In the genomic region with DNA sequence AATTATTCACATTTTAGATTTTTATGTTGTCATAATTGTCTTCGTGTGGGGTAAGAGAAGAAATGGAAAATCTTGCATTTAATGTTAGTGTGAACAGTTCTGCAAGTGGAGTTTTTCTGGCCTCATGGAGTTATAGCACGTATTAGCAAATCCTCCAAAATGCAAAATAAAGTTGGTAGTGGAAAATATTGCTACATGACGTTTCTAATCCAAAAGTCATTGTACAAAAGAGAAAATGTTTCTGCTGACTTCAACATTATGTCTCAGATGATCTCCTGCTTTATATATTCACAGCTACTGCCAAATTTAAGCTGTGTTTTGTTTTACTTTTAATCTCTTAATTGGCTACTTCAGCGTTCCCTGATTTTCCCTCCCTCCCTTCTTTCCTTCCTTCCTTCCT, we compare ENCODE assay signal across 1 cellular context.
TF ChIP-seq lines count a peak whose summit lies in the region.

No MANE protein-coding gene starts in this region.

TF ChIP-seq in K562, 482 proteins besides CTCF, POLR2A, EP300 and RAD21 (continued from another document):
- TF ChIP-seq, protein P1, sequence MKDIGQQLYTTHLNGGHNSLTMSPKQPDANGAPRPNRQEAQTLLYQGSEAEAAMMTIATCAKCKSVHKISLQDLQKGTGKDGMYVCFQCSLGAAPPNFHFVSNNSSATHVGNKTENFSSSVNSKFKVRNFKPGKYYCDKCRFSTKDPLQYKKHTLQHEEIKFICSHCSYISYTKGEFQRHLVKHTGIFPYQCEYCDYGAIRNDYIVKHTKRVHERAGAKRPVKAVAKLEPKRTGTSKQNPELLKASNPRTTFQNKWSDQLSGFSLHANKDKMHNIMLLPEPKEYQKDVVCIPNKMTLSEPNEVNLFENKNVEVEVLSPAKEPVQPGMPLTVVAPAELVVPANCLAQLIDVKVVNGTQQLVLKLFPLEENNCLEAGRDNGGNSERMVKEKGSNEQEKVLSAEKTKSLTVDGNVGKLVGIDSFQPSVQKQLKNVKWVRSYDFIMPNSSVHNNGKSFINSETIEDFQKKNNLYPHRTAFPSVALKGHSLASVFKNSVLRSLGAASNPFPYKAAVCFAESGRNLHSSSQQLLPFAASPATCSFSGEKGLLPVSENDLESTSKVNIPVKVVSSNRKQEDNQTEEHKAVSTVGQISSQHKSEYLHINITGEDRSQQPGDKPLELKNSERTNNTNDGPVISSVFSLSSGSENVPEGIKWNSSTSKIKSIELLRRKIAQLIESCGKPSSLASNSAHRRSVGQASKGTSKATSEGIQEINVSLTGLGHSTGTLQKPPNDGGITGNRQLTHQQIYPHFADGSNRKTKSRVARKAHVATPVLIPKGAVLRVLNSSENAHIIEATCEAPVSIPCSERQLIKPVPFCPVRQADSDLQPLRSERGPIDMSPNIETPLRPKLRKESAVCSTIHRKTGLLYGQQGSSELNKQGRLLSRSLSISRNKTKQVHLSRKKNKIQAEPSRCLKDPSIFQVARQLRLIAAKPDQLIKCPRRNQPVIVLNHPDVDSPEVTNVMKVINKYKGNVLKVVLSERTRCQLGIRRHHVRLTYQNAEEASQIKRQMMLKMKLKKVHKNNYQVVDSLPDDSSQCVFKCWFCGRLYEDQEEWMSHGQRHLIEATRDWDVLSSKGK (CRISPR knock-in tag; IDR thresholded peaks at IDR 0.05), result no peak
- TF ChIP-seq TBP (optimal IDR thresholded peaks at IDR 0.05; ENCODE audit: low read depth, low read length) (no peak), ZNF586 (CRISPR knock-in tag; conservative IDR thresholded peaks at IDR 0.05) (no peak), MED1 (CRISPR knock-in tag; IDR thresholded peaks at IDR 0.05; ENCODE audit: borderline replicate concordance) (no peak), MBD2 (IDR thresholded peaks at IDR 0.05; ENCODE audit: borderline replicate concordance, low read depth) (no peak), KLF6 (CRISPR knock-in tag; IDR thresholded peaks at IDR 0.05; ENCODE audit: borderline replicate concordance) (no peak), FOS (IDR thresholded peaks at IDR 0.05; ENCODE audit: extremely low read depth, insufficient read length) (no peak), ZNF384 (IDR thresholded peaks at IDR 0.05; ENCODE audit: low read depth, low read length) (no peak), BMI1 (IDR thresholded peaks at IDR 0.05; ENCODE audit: low read length) (no peak), ELF4 (CRISPR knock-in tag; IDR thresholded peaks at IDR 0.05) (no peak)
- TF ChIP-seq, protein P2, sequence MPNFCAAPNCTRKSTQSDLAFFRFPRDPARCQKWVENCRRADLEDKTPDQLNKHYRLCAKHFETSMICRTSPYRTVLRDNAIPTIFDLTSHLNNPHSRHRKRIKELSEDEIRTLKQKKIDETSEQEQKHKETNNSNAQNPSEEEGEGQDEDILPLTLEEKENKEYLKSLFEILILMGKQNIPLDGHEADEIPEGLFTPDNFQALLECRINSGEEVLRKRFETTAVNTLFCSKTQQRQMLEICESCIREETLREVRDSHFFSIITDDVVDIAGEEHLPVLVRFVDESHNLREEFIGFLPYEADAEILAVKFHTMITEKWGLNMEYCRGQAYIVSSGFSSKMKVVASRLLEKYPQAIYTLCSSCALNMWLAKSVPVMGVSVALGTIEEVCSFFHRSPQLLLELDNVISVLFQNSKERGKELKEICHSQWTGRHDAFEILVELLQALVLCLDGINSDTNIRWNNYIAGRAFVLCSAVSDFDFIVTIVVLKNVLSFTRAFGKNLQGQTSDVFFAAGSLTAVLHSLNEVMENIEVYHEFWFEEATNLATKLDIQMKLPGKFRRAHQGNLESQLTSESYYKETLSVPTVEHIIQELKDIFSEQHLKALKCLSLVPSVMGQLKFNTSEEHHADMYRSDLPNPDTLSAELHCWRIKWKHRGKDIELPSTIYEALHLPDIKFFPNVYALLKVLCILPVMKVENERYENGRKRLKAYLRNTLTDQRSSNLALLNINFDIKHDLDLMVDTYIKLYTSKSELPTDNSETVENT (CRISPR knock-in tag; IDR thresholded peaks at IDR 0.05), result no peak
- TF ChIP-seq, protein P3, sequence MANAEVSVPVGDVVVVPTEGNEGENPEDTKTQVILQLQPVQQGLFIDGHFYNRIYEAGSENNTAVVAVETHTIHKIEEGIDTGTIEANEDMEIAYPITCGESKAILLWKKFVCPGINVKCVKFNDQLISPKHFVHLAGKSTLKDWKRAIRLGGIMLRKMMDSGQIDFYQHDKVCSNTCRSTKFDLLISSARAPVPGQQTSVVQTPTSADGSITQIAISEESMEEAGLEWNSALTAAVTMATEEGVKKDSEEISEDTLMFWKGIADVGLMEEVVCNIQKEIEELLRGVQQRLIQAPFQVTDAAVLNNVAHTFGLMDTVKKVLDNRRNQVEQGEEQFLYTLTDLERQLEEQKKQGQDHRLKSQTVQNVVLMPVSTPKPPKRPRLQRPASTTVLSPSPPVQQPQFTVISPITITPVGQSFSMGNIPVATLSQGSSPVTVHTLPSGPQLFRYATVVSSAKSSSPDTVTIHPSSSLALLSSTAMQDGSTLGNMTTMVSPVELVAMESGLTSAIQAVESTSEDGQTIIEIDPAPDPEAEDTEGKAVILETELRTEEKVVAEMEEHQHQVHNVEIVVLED (CRISPR knock-in tag; IDR thresholded peaks at IDR 0.05), result no peak
- TF ChIP-seq, protein P4, sequence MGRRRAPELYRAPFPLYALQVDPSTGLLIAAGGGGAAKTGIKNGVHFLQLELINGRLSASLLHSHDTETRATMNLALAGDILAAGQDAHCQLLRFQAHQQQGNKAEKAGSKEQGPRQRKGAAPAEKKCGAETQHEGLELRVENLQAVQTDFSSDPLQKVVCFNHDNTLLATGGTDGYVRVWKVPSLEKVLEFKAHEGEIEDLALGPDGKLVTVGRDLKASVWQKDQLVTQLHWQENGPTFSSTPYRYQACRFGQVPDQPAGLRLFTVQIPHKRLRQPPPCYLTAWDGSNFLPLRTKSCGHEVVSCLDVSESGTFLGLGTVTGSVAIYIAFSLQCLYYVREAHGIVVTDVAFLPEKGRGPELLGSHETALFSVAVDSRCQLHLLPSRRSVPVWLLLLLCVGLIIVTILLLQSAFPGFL (CRISPR knock-in tag; IDR thresholded peaks at IDR 0.05), result no peak
